Comparison of ENCODE assay signal across 8 cellular contexts in the genomic region with DNA sequence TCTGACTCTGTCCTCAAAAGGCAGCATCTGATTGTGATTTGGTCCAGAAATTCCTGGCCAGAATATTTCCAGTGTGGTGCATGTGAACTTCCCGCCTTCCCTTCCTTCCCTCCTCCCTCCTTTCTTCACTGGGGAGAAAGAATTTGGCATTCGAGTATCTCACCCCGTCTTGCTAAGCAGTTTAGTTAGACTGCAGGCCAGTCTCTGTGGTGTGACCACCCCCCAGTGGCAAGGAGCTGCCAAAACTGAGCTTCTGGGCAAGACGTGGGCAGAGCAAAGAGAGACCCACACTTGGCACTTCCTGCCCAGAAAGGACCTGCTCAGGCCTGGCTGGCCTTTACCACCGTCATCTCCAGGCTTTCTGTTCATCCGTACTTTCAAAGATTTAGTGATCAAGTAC. TPM values are rescaled to one million over a fixed set of nuclear protein-coding genes. Genes with fewer than 3 reads are reported as not detected.
DNase-seq lines count a peak whose midpoint lies in the region; ATAC-seq and TF ChIP-seq lines count a peak whose summit lies in the region.

No MANE protein-coding gene starts in this region.

- ATAC-seq in HG03175 (IDR thresholded peaks at IDR 0.05; ENCODE audit: unreplicated experiment) (no peak), GM19328 (IDR thresholded peaks at IDR 0.05; ENCODE audit: unreplicated experiment) (no peak), GM21526 (IDR thresholded peaks at IDR 0.05; ENCODE audit: low FRiP score, unreplicated experiment) (no peak)

- H3K27me3 ChIP-seq in kidney epithelial cell (ENCODE audit: control insufficient read depth, insufficient read depth, low read length): peaks cover 3% of the 10 kb centered on the region

- TF ChIP-seq CTCF in astrocyte of the cerebellum (IDR thresholded peaks at IDR 0.05; ENCODE audit: low read depth, low read length, missing control alignments) (peak; percentile 31), kidney epithelial cell (IDR thresholded peaks at IDR 0.05; ENCODE audit: insufficient read depth, low read length, poor library complexity, severe bottlenecking) (peak; percentile 52)

- H3K4me3 ChIP-seq in astrocyte of the cerebellum (ENCODE audit: low read depth, low read length) (no peak overlapping the region), kidney epithelial cell (ENCODE audit: low read depth, low read length) (no peak overlapping the region)

- no peaks in the 10 kb centered on the region for H3K36me3 ChIP-seq in kidney epithelial cell (ENCODE audit: control insufficient read depth, insufficient read depth, low read length)

- DNase-seq in GM03348 (ENCODE audit: low spot score) (peak; percentile 43), MV-4-11 (lab: John Stamatoyannopoulos, UW) (peak; percentile 40), astrocyte of the cerebellum (ENCODE audit: low read depth) (no peak), kidney epithelial cell (ENCODE audit: low read depth) (no peak), ureter (ENCODE audit: low spot score) (peak; percentile 57)

- in situ Hi-C loops in astrocyte of the cerebellum (cut with HindIII; ENCODE audit: low sequenced_read_pairs): no loop called here

RNA-seq across cellular contexts. Expression of a gene that starts 36.4 kb away (rescaled TPM):
- total RNA-seq in kidney epithelial cell (not detected in 2 replicates), ureter (1.8 TPM)

RNA-seq across cellular contexts. Expression of a gene that starts 48.7 kb away (rescaled TPM):
- total RNA-seq in kidney epithelial cell: 0.07 and 0.46 TPM in 2 replicates
- 2.2 TPM for total RNA-seq in ureter

Comparison
In these comparisons a context has a peak if more than half of its experiments do, and no peak if none do; other contexts are left out.
1. DNase-seq: peak in GM03348 (single experiment), MV-4-11 (single experiment) and ureter (single experiment); none in astrocyte of the cerebellum (single experiment) and kidney epithelial cell (single experiment).